Comparison of ENCODE assay signal across 8 cellular contexts in genomic region chr13:46894534-46894906, GRCh38. TPM values are rescaled to one million over a fixed set of nuclear protein-coding genes. Genes with fewer than 3 reads are reported as not detected.
A peak's percentile ranks its signal among the peaks of the same experiment; 100 is the strongest.
DNase-seq lines count a peak whose midpoint lies in the region; ATAC-seq and TF ChIP-seq lines count a peak whose summit lies in the region.

No MANE protein-coding gene starts in this region.

- H3K27me3 Mint-ChIP-seq in activated T-cell treated with anti-CD3 and anti-CD28 coated beads, Interleukin-2, amount 50 U/mL, for 72 hours (ENCODE audit: low read depth) = peaks cover 72% of the 10 kb centered on the region

- TF ChIP-seq CTCF in upper lobe of left lung (IDR thresholded peaks at IDR 0.05) = no peak

- H3K9me3 Mint-ChIP-seq in activated T-cell treated with anti-CD3 and anti-CD28 coated beads, Interleukin-2, amount 50 U/mL, for 72 hours = no peaks in the 10 kb centered on the region

- peak overlapping the region; percentile 16 for H3K27ac ChIP-seq in angular gyrus (ENCODE audit: low read depth, low read length)
- H3K27ac ChIP-seq in layer of hippocampus (ENCODE audit: low read depth, low read length) = peak overlapping the region; percentile 74
- H3K27ac ChIP-seq in upper lobe of left lung = peak overlapping the region in 2 of 4 donors; percentile 50 to 77

- no peak for TF ChIP-seq EP300 in upper lobe of left lung (IDR thresholded peaks at IDR 0.05)

- no peak for TF ChIP-seq POLR2A in upper lobe of left lung (IDR thresholded peaks at IDR 0.05)

- no peak for DNase-seq in activated T-cell treated with anti-CD3 and anti-CD28 coated beads, Interleukin-2, amount 50 U/mL, for 72 hours
- DNase-seq in activated T-cell treated with anti-CD3 and anti-CD28 coated beads for 4 hours (no peak), upper lobe of left lung (no peak), C1 segment of cervical spinal cord (lab: John Stamatoyannopoulos, UW) (no peak), NCI-H1105 treated with DMSO at 0.1 percent for 48 hours (lab: John Stamatoyannopoulos, UW) (no peak), 8988T (no peak)

- H3K27me3 ChIP-seq in layer of hippocampus (ENCODE audit: control insufficient read depth, insufficient read depth, low read length) = no peaks in the 10 kb centered on the region
- no peaks in the 10 kb centered on the region for H3K27me3 ChIP-seq in upper lobe of left lung

- H3K4me1 Mint-ChIP-seq in activated T-cell treated with anti-CD3 and anti-CD28 coated beads, Interleukin-2, amount 50 U/mL, for 72 hours (ENCODE audit: low read depth) = peaks cover 14% of the 10 kb centered on the region

- H3K36me3 Mint-ChIP-seq in activated T-cell treated with anti-CD3 and anti-CD28 coated beads, Interleukin-2, amount 50 U/mL, for 72 hours (ENCODE audit: insufficient read depth in 2 of 2) = no peaks in the 10 kb centered on the region

- peak overlapping the region; percentile 46 to 75 for H3K4me3 Mint-ChIP-seq in activated T-cell treated with anti-CD3 and anti-CD28 coated beads, Interleukin-2, amount 50 U/mL, for 72 hours

- H3K27ac Mint-ChIP-seq in activated T-cell treated with anti-CD3 and anti-CD28 coated beads, Interleukin-2, amount 50 U/mL, for 72 hours = no peak overlapping the region

- H3K36me3 ChIP-seq in upper lobe of left lung = no peaks in the 10 kb centered on the region

- H3K4me3 ChIP-seq in upper lobe of left lung = peak overlapping the region in 3 of 4 donors; percentile 45 to 66 (median 64)

- peaks cover 0 to 22% (median 0%) of the 10 kb centered on the region in 4 donors for H3K4me1 ChIP-seq in upper lobe of left lung

- ATAC-seq in activated T-cell treated with anti-CD3 and anti-CD28 coated beads, Interleukin-2, amount 50 U/mL, for 72 hours (replicated peaks in 1 of 2) = peak in 1 of 2 donors; percentile 19
- peak in 1 of 2 donors; percentile 61 for ATAC-seq in upper lobe of left lung (ENCODE audit: low FRiP score in 2 of 2)

- no peaks in the 10 kb centered on the region for H3K9me3 ChIP-seq in upper lobe of left lung

RNA-seq across cellular contexts. Expression of gene HTR2A, which starts 2.3 kb away (rescaled TPM):
- total RNA-seq in activated T-cell treated with anti-CD3 and anti-CD28 coated beads, Interleukin-2, amount 50 U/mL, for 72 hours = not detected
- total RNA-seq in upper lobe of left lung = under 1 TPM in 3 of 6 donors, not detected in 3; 0.15 to 0.57 (median 0.30) TPM
